Comparison of ENCODE assay signal across 1 cellular context in genomic region chr7:11332186-11332864, GRCh38.
TF ChIP-seq lines count a peak whose summit lies in the region.

No MANE protein-coding gene starts in this region.

TF ChIP-seq in HepG2, 621 proteins besides CTCF, POLR2A, EP300 and RAD21 (continued from another document):
- no peak for TF ChIP-seq ARID5B (CRISPR knock-in tag; IDR thresholded peaks at IDR 0.05)
- no peak for TF ChIP-seq ZNF597 (CRISPR knock-in tag; IDR thresholded peaks at IDR 0.05)
- no peak for TF ChIP-seq ZBTB25 (CRISPR knock-in tag; IDR thresholded peaks at IDR 0.05)
- no peak for TF ChIP-seq DR1 (CRISPR knock-in tag; IDR thresholded peaks at IDR 0.05)
- no peak for TF ChIP-seq SAP130 (CRISPR knock-in tag; IDR thresholded peaks at IDR 0.05; ENCODE audit: low read depth)
